28 cellular contexts compared by ENCODE assay signal in the genomic region with DNA sequence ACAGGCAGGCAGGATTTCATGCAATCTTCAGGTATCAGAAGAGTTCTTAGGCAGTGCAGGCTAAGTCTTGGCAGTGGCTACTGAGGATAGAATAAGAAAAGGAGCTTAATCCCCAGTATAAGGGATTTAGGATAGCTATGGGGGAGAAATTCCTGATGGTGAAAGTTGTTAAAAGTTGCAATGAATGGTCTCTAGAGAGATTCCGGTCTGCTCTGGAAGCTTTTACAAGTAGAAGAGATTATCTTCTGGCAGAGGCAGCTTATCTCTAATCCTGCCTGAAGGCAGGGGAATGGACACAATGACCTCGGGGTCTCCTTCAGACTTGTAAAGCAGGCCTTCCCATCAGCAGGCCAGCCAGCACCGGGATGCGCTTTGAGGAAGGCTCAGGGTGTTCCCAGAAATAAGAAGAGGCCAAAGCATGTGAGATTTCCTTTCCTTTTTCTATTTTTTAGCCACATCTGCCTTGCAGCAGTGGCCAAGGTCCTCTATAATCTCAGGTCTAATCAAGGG.
"Had no signal": no experiment of that assay in that cellular context is flagged by ENCODE, and none has a peak within 500 bp of the region (broad histone marks: within the 10 kb centered on the region; RNA-seq: fewer than 3 reads in every experiment).

No MANE protein-coding gene starts in this region.

- H3K4me1 ChIP-seq: colonic mucosa had no signal

- DNase-seq: activated CD4-positive, alpha-beta memory T cell treated with anti-CD3 and anti-CD28 coated beads, Interleukin-2, amount 10 ng/mL, durations not matched to agents 7 days and 5 days; activated CD4-positive, alpha-beta T cell treated with anti-CD3 and anti-CD28 coated beads for 1 hour; activated CD4-positive, alpha-beta T cell treated with anti-CD3 and anti-CD28 coated beads for 4 hours; activated CD4-positive, alpha-beta T cell treated with anti-CD3 and anti-CD28 coated beads, Interleukin-2, amount 10 ng/mL, durations not matched to agents 7 days and 5 days; activated CD4-positive, alpha-beta T cell treated with anti-CD3 and anti-CD28 coated beads, Interleukin-2, amount 50 U/mL, for 4 hours; activated CD8-positive, alpha-beta memory T cell treated with anti-CD3 and anti-CD28 coated beads, Interleukin-2, amount 50 U/mL, for 48 hours; activated gamma-delta T cell; activated naive CD4-positive, alpha-beta T cell; activated naive CD4-positive, alpha-beta T cell treated with anti-CD3 and anti-CD28 coated beads, Interleukin-2, amount 10 ng/mL, durations not matched to agents 7 days and 5 days; activated naive CD8-positive, alpha-beta T cell treated with anti-CD3 and anti-CD28 coated beads, Interleukin-2, amount 10 ng/mL, durations not matched to agents 7 days and 5 days; activated T-cell treated with anti-CD3 and anti-CD28 coated beads for 4 hours; activated T-cell treated with anti-CD3 and anti-CD28 coated beads, Interleukin-2, amount 50 U/mL, for 24 hours; activated T-cell treated with anti-CD3 and anti-CD28 coated beads, Interleukin-2, amount 50 U/mL, for 72 hours; central memory CD4-positive, alpha-beta T cell; cerebellar nuclear complex; colonic mucosa; effector memory CD4-positive, alpha-beta T cell; foreskin fibroblast; head of caudate nucleus; T-helper 1 cell; T-helper 17 cell; T1000 had no signal

- H3K27me3 ChIP-seq: ascending aorta, breast epithelium, cardiac muscle cell, colonic mucosa had no signal

- H3K9me3 ChIP-seq: ascending aorta, colonic mucosa had no signal

- H3K4me3 ChIP-seq: ascending aorta, breast epithelium, cardiac muscle cell, colonic mucosa had no signal

- H3K36me3 ChIP-seq: ascending aorta, breast epithelium, cardiac muscle cell, colonic mucosa had no signal

- ATAC-seq: activated naive CD4-positive, alpha-beta T cell treated with anti-CD3 and anti-CD28 coated beads, Interleukin-2, amount 50 U/mL, for 72 hours; activated T-cell treated with anti-CD3 and anti-CD28 coated beads, Interleukin-2, amount 50 U/mL, for 72 hours; esophagus mucosa; T-helper 17 cell; WTC11 had no signal

- H3K27ac ChIP-seq: ascending aorta, breast epithelium, cardiac muscle cell, colonic mucosa had no signal
